In genomic region chr3:46188708-46189107, GRCh38 we compare ENCODE assay signal across 2 cellular contexts.
TF ChIP-seq lines count a peak whose summit lies in the region.

No MANE protein-coding gene starts in this region.

TF ChIP-seq in GM23338, 12 proteins besides CTCF, POLR2A, EP300 and RAD21 (continued from another document):
- TF ChIP-seq REST (IDR thresholded peaks at IDR 0.05; ENCODE audit: unreplicated experiment): no peak
- no peak for TF ChIP-seq CREB1 (CRISPR knock-in tag; IDR thresholded peaks at IDR 0.05; ENCODE audit: low read depth)
- TF ChIP-seq ZNF331 (CRISPR knock-in tag; IDR thresholded peaks at IDR 0.05; ENCODE audit: low read depth): no peak
- no peak for TF ChIP-seq EZH2 (IDR thresholded peaks at IDR 0.05; ENCODE audit: low read depth, unreplicated experiment)
- no peak for TF ChIP-seq NANOG (IDR thresholded peaks at IDR 0.05; ENCODE audit: borderline replicate concordance)
- no peak for TF ChIP-seq JUNB (IDR thresholded peaks at IDR 0.05; ENCODE audit: unreplicated experiment)
- no peak for TF ChIP-seq ZNF114 (CRISPR knock-in tag; IDR thresholded peaks at IDR 0.05)
- no peak for TF ChIP-seq EZH2phosphoT487 (IDR thresholded peaks at IDR 0.05; ENCODE audit: unreplicated experiment)
- TF ChIP-seq ZNF462 (CRISPR knock-in tag; IDR thresholded peaks at IDR 0.05): no peak
- no peak for TF ChIP-seq POLR2AphosphoS5 (IDR thresholded peaks at IDR 0.05; ENCODE audit: low read depth)
- TF ChIP-seq STAT1 (IDR thresholded peaks at IDR 0.05; ENCODE audit: unreplicated experiment): no peak

TF ChIP-seq in WTC11, 78 proteins besides CTCF, POLR2A, EP300 and RAD21 (continued from another document):
- TF ChIP-seq PRDM15 (CRISPR knock-in tag; IDR thresholded peaks at IDR 0.05): no peak
- TF ChIP-seq CDX4 (CRISPR knock-in tag; IDR thresholded peaks at IDR 0.05; ENCODE audit: borderline replicate concordance): no peak
- TF ChIP-seq ZNF671 (CRISPR knock-in tag; IDR thresholded peaks at IDR 0.05): no peak
- no peak for TF ChIP-seq E2F1 (CRISPR knock-in tag; IDR thresholded peaks at IDR 0.05)
- no peak for TF ChIP-seq IRF2 (CRISPR knock-in tag; IDR thresholded peaks at IDR 0.05; ENCODE audit: borderline replicate concordance, low read depth)
- TF ChIP-seq GABPB1 (CRISPR knock-in tag; IDR thresholded peaks at IDR 0.05): no peak
- TF ChIP-seq MLX (CRISPR knock-in tag; IDR thresholded peaks at IDR 0.05): no peak
- no peak for TF ChIP-seq ZNF396 (CRISPR knock-in tag; IDR thresholded peaks at IDR 0.05; ENCODE audit: borderline replicate concordance)
- TF ChIP-seq ATF1 (CRISPR knock-in tag; IDR thresholded peaks at IDR 0.05): no peak
- TF ChIP-seq HMGA2 (CRISPR knock-in tag; IDR thresholded peaks at IDR 0.05): no peak
- no peak for TF ChIP-seq CREB1 (CRISPR knock-in tag; IDR thresholded peaks at IDR 0.05)
- TF ChIP-seq SOX15 (CRISPR knock-in tag; IDR thresholded peaks at IDR 0.05): no peak
- no peak for TF ChIP-seq ZNF416 (CRISPR knock-in tag; IDR thresholded peaks at IDR 0.05)
- no peak for TF ChIP-seq ZNF512 (CRISPR knock-in tag; IDR thresholded peaks at IDR 0.05; ENCODE audit: borderline replicate concordance)
- no peak for TF ChIP-seq TEAD4 (CRISPR knock-in tag; IDR thresholded peaks at IDR 0.05)
- no peak for TF ChIP-seq PRRX2 (CRISPR knock-in tag; IDR thresholded peaks at IDR 0.05)
